In genomic region chr2:42147641-42148274, GRCh38 we compare ENCODE assay signal across 1 cellular context.
TF ChIP-seq lines count a peak whose summit lies in the region.

No MANE protein-coding gene starts in this region.

TF ChIP-seq in endothelial cell of umbilical vein, 7 proteins besides CTCF, POLR2A, EP300 and RAD21 (continued from another document):
- TF ChIP-seq FOS (IDR thresholded peaks at IDR 0.05; ENCODE audit: borderline replicate concordance, insufficient read depth, low read length) = no peak
- no peak for TF ChIP-seq MYC (IDR thresholded peaks at IDR 0.05; ENCODE audit: low read depth, low read length)
- no peak for TF ChIP-seq EZH2 (IDR thresholded peaks at IDR 0.05; ENCODE audit: borderline replicate concordance, low read depth, low read length, severe bottlenecking)
- TF ChIP-seq MAX (IDR thresholded peaks at IDR 0.05; ENCODE audit: insufficient read depth, insufficient read length) = no peak
